ENCODE assay signal across 14 cellular contexts in genomic region chr6:69865126-69865525, GRCh38. TPM values are rescaled to one million over a fixed set of nuclear protein-coding genes. Genes with fewer than 3 reads are reported as not detected.
DNase-seq lines count a peak whose midpoint lies in the region; ATAC-seq, FAIRE-seq and TF ChIP-seq lines count a peak whose summit lies in the region.
"Had no signal": no experiment of that assay in that cellular context is flagged by ENCODE, and none has a peak within 500 bp of the region (broad histone marks: within the 10 kb centered on the region; RNA-seq: fewer than 3 reads in every experiment).

No MANE protein-coding gene starts in this region.

- POLR2A ChIA-PET in CD8-positive, alpha-beta T cell (lab: Charles Lee): interaction anchor here (1.3 kb wide), 1 partner anchor 69 kb away, joined by 3 read pairs; the partner anchor contains the start of gene LMBRD1

- no peaks in the 10 kb centered on the region for H3K27me3 ChIP-seq in CD8-positive, alpha-beta T cell (ENCODE audit: insufficient read depth, low read length)

- H3K4me3 Mint-ChIP-seq in CD8-positive, alpha-beta T cell: no peak overlapping the region
- H3K4me3 Mint-ChIP-seq: activated CD4-positive, alpha-beta T cell treated with anti-CD3 and anti-CD28 coated beads for 36 hours had no signal

- H3K9me3 Mint-ChIP-seq in CD8-positive, alpha-beta T cell: no peaks in the 10 kb centered on the region
- H3K9me3 Mint-ChIP-seq: activated T-helper 17 cell treated with anti-CD3 and anti-CD28 coated beads, Interleukin-2, amount 50 U/mL, for 72 hours had no signal

- no peaks in the 10 kb centered on the region for H3K36me3 ChIP-seq in CD8-positive, alpha-beta T cell (ENCODE audit: insufficient read depth, low read length)
- H3K36me3 ChIP-seq: heart left ventricle had no signal

- H3K36me3 Mint-ChIP-seq in CD8-positive, alpha-beta T cell: no peaks in the 10 kb centered on the region

- ATAC-seq in CD8-positive, alpha-beta T cell: no peak
- ATAC-seq in HG03354 (IDR thresholded peaks at IDR 0.05; ENCODE audit: poor library complexity, severe bottlenecking, unreplicated experiment): no peak
- ATAC-seq: activated CD4-positive, alpha-beta T cell treated with anti-CD3 and anti-CD28 coated beads for 36 hours; activated T-helper 17 cell treated with anti-CD3 and anti-CD28 coated beads, Interleukin-2, amount 50 U/mL, for 72 hours; heart left ventricle had no signal

- in situ Hi-C loops in SK-MEL-5 (cut with HindIII; ENCODE audit: low pct_unique_long_range_greater_than_20kb, low sequenced_read_pairs): no loop called here

- no peak for TF ChIP-seq CTCF in fibroblast of pulmonary artery (IDR thresholded peaks at IDR 0.05; ENCODE audit: low read length, missing control alignments)
- TF ChIP-seq CTCF in CD8-positive, alpha-beta T cell (IDR thresholded peaks at IDR 0.05): no peak

- FAIRE-seq in urothelium cell line (lab: Jason Lieb, UNC): no peak

- peaks cover 18% of the 10 kb centered on the region for H3K4me1 Mint-ChIP-seq in CD8-positive, alpha-beta T cell (ENCODE audit: low read depth)

- H3K4me3 ChIP-seq in fibroblast of pulmonary artery (replicated peaks; ENCODE audit: low read depth, low read length): no peak overlapping the region
- H3K4me3 ChIP-seq in CD8-positive, alpha-beta T cell (ENCODE audit: low read depth, low read length): no peak overlapping the region

- H3K9me3 ChIP-seq in CD8-positive, alpha-beta T cell (ENCODE audit: low read length): no peaks in the 10 kb centered on the region

- intact Hi-C loops in CD8-positive, alpha-beta T cell (cut with DNase I, micrococcal nuclease): loop anchor here in 1 of 2 experiments (5.0 kb wide), 2 partner anchors 63 to 133 kb away; no protein-coding TSS in a partner anchor
- intact Hi-C loops in head of caudate nucleus (cut with DNase I): no loop called here

- no peak overlapping the region for H3K27ac ChIP-seq in CD8-positive, alpha-beta T cell (ENCODE audit: low read depth, low read length)
- H3K27ac ChIP-seq: heart left ventricle had no signal

- CTCF ChIA-PET in CD8-positive, alpha-beta T cell (lab: Charles Lee): no interaction called here

- peaks cover 8% of the 10 kb centered on the region for H3K4me1 ChIP-seq in CD8-positive, alpha-beta T cell (ENCODE audit: insufficient read depth, low read length)

- peaks cover 6% of the 10 kb centered on the region for H3K27me3 Mint-ChIP-seq in CD8-positive, alpha-beta T cell (ENCODE audit: low read depth)

- peak; percentile 6 for DNase-seq in DMS79 treated with DMSO at 0.1 percent for 48 hours (lab: John Stamatoyannopoulos, UW)
- DNase-seq in DMS79 (lab: John Stamatoyannopoulos, UW): no peak
- DNase-seq in SK-MEL-5 (ENCODE audit: low read depth, low spot score): peak; percentile 86
- peak; percentile 66 for DNase-seq in fibroblast of pulmonary artery (ENCODE audit: low read depth)
- peak; percentile 25 for DNase-seq in urothelium cell line (ENCODE audit: low spot score)
- DNase-seq in CD8-positive, alpha-beta T cell: no peak
- DNase-seq in head of caudate nucleus: no peak
- DNase-seq: 8988T; activated CD4-positive, alpha-beta T cell treated with anti-CD3 and anti-CD28 coated beads for 36 hours; heart left ventricle; NCI-H1417 had no signal

- H3K27ac Mint-ChIP-seq in CD8-positive, alpha-beta T cell: no peak overlapping the region
- H3K27ac Mint-ChIP-seq: activated CD4-positive, alpha-beta T cell treated with anti-CD3 and anti-CD28 coated beads for 36 hours; activated T-helper 17 cell treated with anti-CD3 and anti-CD28 coated beads, Interleukin-2, amount 50 U/mL, for 72 hours had no signal

RNA-seq across cellular contexts. Expression of gene COL19A1, which starts 1.2 kb away (rescaled TPM):
- 39.9 and 41.7 TPM in 2 replicates for total RNA-seq in SK-MEL-5 (2014; rRNA removed; shearing (Covaris generic))
- polyA plus RNA-seq in SK-MEL-5 (2015; cell fraction: cytosol; rRNA removed): 25.4 and 26.0 TPM in 2 replicates
- 55.9 and 58.0 TPM in 2 replicates for polyA plus RNA-seq in SK-MEL-5 (2015; cell fraction: nucleus; rRNA removed)
- under 1 TPM; 0.16 to 0.33 TPM for total RNA-seq in CD8-positive, alpha-beta T cell
- total RNA-seq: activated CD4-positive, alpha-beta T cell treated with anti-CD3 and anti-CD28 coated beads for 36 hours; subcutaneous adipose tissue had no signal

Comparison
In these comparisons a context has a peak if more than half of its experiments do, and no peak if none do; other contexts are left out.
1. DNase-seq: peak in DMS79 treated with DMSO at 0.1 percent for 48 hours (single experiment), SK-MEL-5 (single experiment), fibroblast of pulmonary artery (single experiment) and urothelium cell line (single experiment); none in DMS79 (single experiment), CD8-positive, alpha-beta T cell (0 of 7) and head of caudate nucleus (0 of 42).
2. RNA of gene COL19A1, which starts 1.2 kb away (total RNA-seq): 39.9 to 41.7 TPM in SK-MEL-5; 0.16 to 0.33 TPM in CD8-positive, alpha-beta T cell; every median in the first group is over 10 times any median in the second.